In the genomic region with DNA sequence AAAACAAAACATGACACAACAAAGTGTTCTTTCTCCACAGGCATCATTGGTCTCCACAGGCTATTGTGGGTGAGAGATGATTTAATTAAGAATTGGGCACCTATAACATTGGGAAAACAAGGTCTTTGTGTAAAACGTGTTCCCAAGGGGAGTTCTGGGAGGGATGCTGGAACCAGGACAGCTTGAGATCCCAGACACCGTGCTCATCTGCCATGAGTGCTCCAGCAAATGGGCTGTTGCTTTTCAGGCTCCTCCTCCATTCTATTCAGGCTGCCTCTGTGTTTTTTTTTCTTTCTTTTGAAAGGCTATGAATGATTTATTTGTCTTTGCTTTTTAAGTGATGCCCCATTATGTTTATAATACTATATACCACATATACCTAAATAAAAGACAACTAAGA, we compare ENCODE assay signal across 23 cellular contexts.
A peak's percentile ranks its signal among the peaks of the same experiment; 100 is the strongest.
DNase-seq lines count a peak whose midpoint lies in the region; FAIRE-seq and TF ChIP-seq lines count a peak whose summit lies in the region.
"Had no signal": no experiment of that assay in that cellular context is flagged by ENCODE, and none has a peak within 500 bp of the region (broad histone marks: within the 10 kb centered on the region; RNA-seq: fewer than 3 reads in every experiment).

No MANE protein-coding gene starts in this region.

- H3K27me3 Mint-ChIP-seq in glutamatergic neuron (ENCODE audit: unreplicated experiment) = peaks cover 6% of the 10 kb centered on the region
- H3K27me3 Mint-ChIP-seq in activated CD4-positive, alpha-beta memory T cell treated with anti-CD3 and anti-CD28 coated beads, Interleukin-2, amount 10 ng/mL, durations not matched to agents 7 days and 5 days = no peaks in the 10 kb centered on the region

- H3K4me2 ChIP-seq in BLaER1 (peak overlapping the region; percentile 46), mesendoderm (ENCODE audit: low read length) (no peak overlapping the region)

- no peaks in the 10 kb centered on the region for H4K20me1 ChIP-seq in BLaER1

- no peak overlapping the region for H2AK5ac ChIP-seq in mesendoderm (ENCODE audit: low read length)

- H3K4me1 ChIP-seq in BLaER1 (peaks cover 93% of the 10 kb centered on the region), mesendoderm (ENCODE audit: control insufficient read depth, low read depth, low read length) (no peaks in the 10 kb centered on the region)

- H3K23ac ChIP-seq in mesendoderm (ENCODE audit: low read length) = no peak overlapping the region

- H3K27ac Mint-ChIP-seq in glutamatergic neuron (ENCODE audit: unreplicated experiment) = peak overlapping the region; percentile 90
- no peak overlapping the region for H3K27ac Mint-ChIP-seq in activated CD4-positive, alpha-beta memory T cell treated with anti-CD3 and anti-CD28 coated beads, Interleukin-2, amount 10 ng/mL, durations not matched to agents 7 days and 5 days
- H3K27ac Mint-ChIP-seq: CD4-positive, alpha-beta memory T cell; HFFc6 had no signal

- DNase-seq in HTR-8/SVneo (ENCODE audit: insufficient read length, low spot score) (no peak), NCI-H345 (lab: John Stamatoyannopoulos, UW) (peak; percentile 32), glutamatergic neuron (peak; percentile 59), medulla oblongata (ENCODE audit: extremely low spot score) (no peak), mesendoderm (no peak)
- DNase-seq in activated CD4-positive, alpha-beta memory T cell treated with anti-CD3 and anti-CD28 coated beads, Interleukin-2, amount 10 ng/mL, durations not matched to agents 7 days and 5 days = no peak
- DNase-seq: CD4-positive, alpha-beta memory T cell; COR-L47; DMS53; GDM1; GOT3; HFFc6; NCI-H1048; NCI-H1436; NCI-H2029; NCI-H526 treated with DMSO at 0.1 percent for 48 hours; SIG-M5 had no signal

- no peak overlapping the region for H3K18ac ChIP-seq in mesendoderm (ENCODE audit: low read length)

- FAIRE-seq in HTR-8/SVneo (lab: Jason Lieb, UNC) = peak; percentile 55
- FAIRE-seq: GM12878, RCC 7860 had no signal

- CTCF ChIA-PET in activated CD4-positive, alpha-beta memory T cell treated with anti-CD3 and anti-CD28 coated beads, Interleukin-2, amount 10 ng/mL, durations not matched to agents 7 days and 5 days (lab: Charles Lee) = no interaction called here

- peaks cover 3% of the 10 kb centered on the region; the same call in 1 of the 2 replicates for H3K9me3 ChIP-seq in BLaER1
- H3K9me3 ChIP-seq: HAP-1 had no signal

- H3K4me3 ChIP-seq in BLaER1 = no peak overlapping the region
- H3K4me3 ChIP-seq in mesendoderm (ENCODE audit: low read length) = no peak overlapping the region
- H3K4me3 ChIP-seq: GM12878, HAP-1, SK-N-MC had no signal

- H3K4me1 Mint-ChIP-seq in glutamatergic neuron (ENCODE audit: low read depth, unreplicated experiment) = peaks cover 67% of the 10 kb centered on the region
- H3K4me1 Mint-ChIP-seq in activated CD4-positive, alpha-beta memory T cell treated with anti-CD3 and anti-CD28 coated beads, Interleukin-2, amount 10 ng/mL, durations not matched to agents 7 days and 5 days = no peaks in the 10 kb centered on the region
- H3K4me1 Mint-ChIP-seq: CD4-positive, alpha-beta memory T cell had no signal

- H3K36me3 ChIP-seq in BLaER1 (no peaks in the 10 kb centered on the region), mesendoderm (ENCODE audit: control insufficient read depth, insufficient read depth, low read length) (no peaks in the 10 kb centered on the region)
- H3K36me3 ChIP-seq: HAP-1 had no signal

- H4K5ac ChIP-seq in mesendoderm (ENCODE audit: low read length) = no peak overlapping the region

- no peak overlapping the region for H2BK15ac ChIP-seq in mesendoderm (replicated peaks; ENCODE audit: low read depth)

- no peak overlapping the region for H3K56ac ChIP-seq in mesendoderm (ENCODE audit: low read length)

- peak overlapping the region; percentile 9 for H3K4me3 Mint-ChIP-seq in glutamatergic neuron (ENCODE audit: unreplicated experiment)
- H3K4me3 Mint-ChIP-seq in activated CD4-positive, alpha-beta memory T cell treated with anti-CD3 and anti-CD28 coated beads, Interleukin-2, amount 10 ng/mL, durations not matched to agents 7 days and 5 days = no peak overlapping the region
- H3K4me3 Mint-ChIP-seq: CD4-positive, alpha-beta memory T cell; HFFc6 had no signal

- H3K27me3 ChIP-seq in BLaER1 = no peaks in the 10 kb centered on the region
- no peaks in the 10 kb centered on the region for H3K27me3 ChIP-seq in mesendoderm (ENCODE audit: insufficient read depth, low read length, poor library complexity)

- no peaks in the 10 kb centered on the region for H3K79me1 ChIP-seq in mesendoderm (ENCODE audit: low read length)

- H3K9me3 Mint-ChIP-seq in glutamatergic neuron (ENCODE audit: unreplicated experiment) = peaks cover 7% of the 10 kb centered on the region
- H3K9me3 Mint-ChIP-seq in activated CD4-positive, alpha-beta memory T cell treated with anti-CD3 and anti-CD28 coated beads, Interleukin-2, amount 10 ng/mL, durations not matched to agents 7 days and 5 days = no peaks in the 10 kb centered on the region
- H3K9me3 Mint-ChIP-seq: CD4-positive, alpha-beta memory T cell; HFFc6 had no signal

- no peak overlapping the region for H3K4ac ChIP-seq in mesendoderm (ENCODE audit: low read depth, low read length)

- no peak overlapping the region for H4K8ac ChIP-seq in mesendoderm (ENCODE audit: low read depth, low read length)

- H2BK120ac ChIP-seq in mesendoderm (ENCODE audit: low read depth, low read length) = no peak overlapping the region

- no peaks in the 10 kb centered on the region for H3K36me3 Mint-ChIP-seq in glutamatergic neuron (ENCODE audit: unreplicated experiment)
- H3K36me3 Mint-ChIP-seq in activated CD4-positive, alpha-beta memory T cell treated with anti-CD3 and anti-CD28 coated beads, Interleukin-2, amount 10 ng/mL, durations not matched to agents 7 days and 5 days (ENCODE audit: low read depth) = no peaks in the 10 kb centered on the region
- H3K36me3 Mint-ChIP-seq: CD4-positive, alpha-beta memory T cell had no signal

- POLR2A ChIA-PET in activated CD4-positive, alpha-beta memory T cell treated with anti-CD3 and anti-CD28 coated beads, Interleukin-2, amount 10 ng/mL, durations not matched to agents 7 days and 5 days (lab: Charles Lee) = no interaction called here

- H3K9ac ChIP-seq in BLaER1 = no peak overlapping the region
- no peak overlapping the region for H3K9ac ChIP-seq in mesendoderm (ENCODE audit: low read length)

- no peaks in the 10 kb centered on the region for H3K79me2 ChIP-seq in mesendoderm (ENCODE audit: control insufficient read depth, insufficient read depth, low read length)

- H3K27ac ChIP-seq in BLaER1 (no peak overlapping the region), mesendoderm (ENCODE audit: low read depth, low read length) (no peak overlapping the region)
- H3K27ac ChIP-seq: HL-60, SK-N-MC had no signal

- H2BK5ac ChIP-seq in mesendoderm (ENCODE audit: low read length) = no peak overlapping the region

- no peak for TF ChIP-seq CTCF in glutamatergic neuron (IDR thresholded peaks at IDR 0.05; ENCODE audit: partially characterized antibody, unreplicated experiment)

- no CpG with 5 or more reads among the region's 2 CpGs for WGBS in mesendoderm (ENCODE audit: extremely low coverage, insufficient coverage, low lambda C conversion rate)

Comparison
In these comparisons a context has a peak if more than half of its experiments do, and no peak if none do; other contexts are left out.
1. DNase-seq: peak in NCI-H345 (single experiment) and glutamatergic neuron (single experiment); none in HTR-8/SVneo (single experiment), medulla oblongata (single experiment), activated CD4-positive, alpha-beta memory T cell treated with anti-CD3 and anti-CD28 coated beads, Interleukin-2, amount 10 ng/mL, durations not matched to agents 7 days and 5 days (single experiment) and mesendoderm (single experiment).